In genomic region chr16:29868396-29868795, GRCh38 we compare ENCODE assay signal across 36 cellular contexts. TPM values are rescaled to one million over a fixed set of nuclear protein-coding genes. Genes with fewer than 3 reads are reported as not detected.
"Had no signal": no experiment of that assay in that cellular context is flagged by ENCODE, and none has a peak within 500 bp of the region (broad histone marks: within the 10 kb centered on the region; RNA-seq: fewer than 3 reads in every experiment).

No MANE protein-coding gene starts in this region.

- H3K27ac Mint-ChIP-seq: activated CD4-positive, alpha-beta memory T cell treated with anti-CD3 and anti-CD28 coated beads, Interleukin-2, amount 10 ng/mL, durations not matched to agents 7 days and 5 days; activated CD4-positive, alpha-beta T cell treated with anti-CD3 and anti-CD28 coated beads, Interleukin-2, amount 10 ng/mL, durations not matched to agents 24 days and 14 days; activated T-helper 17 cell treated with anti-CD3 and anti-CD28 coated beads, Interleukin-2, amount 50 U/mL, for 72 hours; immature natural killer cell; memory B cell; naive thymus-derived CD4-positive, alpha-beta T cell; stimulated activated memory B cell treated with anti-CD40 and anti-IgM and Interleukin-4, amounts not matched to agents 10 μg/mL and 1 μg/mL and 100 μg/mL, for 72 hours; stimulated activated naive CD8-positive, alpha-beta T cell treated with anti-CD3 and anti-CD28 coated beads, Interleukin-15, amount 100 ng/mL, for 72 hours had no signal

- H3K4me1 ChIP-seq: breast epithelium, foreskin keratinocyte, prostate gland, thyroid gland had no signal

- H3K27ac ChIP-seq: breast epithelium, esophagus muscularis mucosa, foreskin keratinocyte, heart left ventricle, pancreas, prostate gland, sigmoid colon, thyroid gland, upper lobe of left lung, vagina had no signal

- H3K4me3 Mint-ChIP-seq: activated CD4-positive, alpha-beta memory T cell treated with anti-CD3 and anti-CD28 coated beads, Interleukin-2, amount 10 ng/mL, durations not matched to agents 7 days and 5 days; activated CD4-positive, alpha-beta T cell treated with anti-CD3 and anti-CD28 coated beads, Interleukin-2, amount 10 ng/mL, durations not matched to agents 24 days and 14 days; activated T-cell treated with anti-CD3 and anti-CD28 coated beads, Interleukin-2, amount 50 U/mL, for 4 hours; activated T-helper 17 cell treated with anti-CD3 and anti-CD28 coated beads, Interleukin-2, amount 50 U/mL, for 72 hours; central memory CD8-positive, alpha-beta T cell; immature natural killer cell; memory B cell; naive thymus-derived CD4-positive, alpha-beta T cell; stimulated activated memory B cell treated with anti-CD40 and anti-IgM and Interleukin-4, amounts not matched to agents 10 μg/mL and 1 μg/mL and 100 μg/mL, for 72 hours; stimulated activated naive CD8-positive, alpha-beta T cell treated with anti-CD3 and anti-CD28 coated beads, Interleukin-15, amount 100 ng/mL, for 72 hours had no signal

- H3K27me3 Mint-ChIP-seq: activated T-helper 17 cell treated with anti-CD3 and anti-CD28 coated beads, Interleukin-2, amount 50 U/mL, for 72 hours; stimulated activated naive CD8-positive, alpha-beta T cell treated with anti-CD3 and anti-CD28 coated beads, Interleukin-15, amount 100 ng/mL, for 72 hours had no signal

- H3K9me3 ChIP-seq: breast epithelium, esophagus muscularis mucosa, heart left ventricle, pancreas, prostate gland, sigmoid colon, thyroid gland, upper lobe of left lung, vagina had no signal

- H3K4me3 ChIP-seq: breast epithelium, esophagus muscularis mucosa, heart left ventricle, pancreas, prostate gland, sigmoid colon, smooth muscle cell, thyroid gland, upper lobe of left lung, vagina had no signal

- H3K36me3 ChIP-seq: breast epithelium, esophagus muscularis mucosa, heart left ventricle, pancreas, prostate gland, sigmoid colon, thyroid gland, upper lobe of left lung, vagina had no signal

- H3K36me3 Mint-ChIP-seq: immature natural killer cell; memory B cell; naive thymus-derived CD4-positive, alpha-beta T cell; stimulated activated memory B cell treated with anti-CD40 and anti-IgM and Interleukin-4, amounts not matched to agents 10 μg/mL and 1 μg/mL and 100 μg/mL, for 72 hours had no signal

- H3K9me3 Mint-ChIP-seq: activated CD4-positive, alpha-beta memory T cell treated with anti-CD3 and anti-CD28 coated beads, Interleukin-2, amount 10 ng/mL, durations not matched to agents 7 days and 5 days; activated CD4-positive, alpha-beta T cell treated with anti-CD3 and anti-CD28 coated beads, Interleukin-2, amount 10 ng/mL, durations not matched to agents 24 days and 14 days; activated T-cell treated with anti-CD3 and anti-CD28 coated beads, Interleukin-2, amount 50 U/mL, for 4 hours; activated T-helper 17 cell treated with anti-CD3 and anti-CD28 coated beads, Interleukin-2, amount 50 U/mL, for 72 hours; central memory CD8-positive, alpha-beta T cell; immature natural killer cell; memory B cell; naive thymus-derived CD4-positive, alpha-beta T cell; stimulated activated memory B cell treated with anti-CD40 and anti-IgM and Interleukin-4, amounts not matched to agents 10 μg/mL and 1 μg/mL and 100 μg/mL, for 72 hours; stimulated activated naive CD8-positive, alpha-beta T cell treated with anti-CD3 and anti-CD28 coated beads, Interleukin-15, amount 100 ng/mL, for 72 hours had no signal

- H3K4me1 Mint-ChIP-seq: activated T-helper 17 cell treated with anti-CD3 and anti-CD28 coated beads, Interleukin-2, amount 50 U/mL, for 72 hours; memory B cell had no signal

- H3K27me3 ChIP-seq: breast epithelium, foreskin keratinocyte, heart left ventricle, pancreas, sigmoid colon, thyroid gland, upper lobe of left lung, vagina had no signal

- ATAC-seq: activated T-cell treated with anti-CD3 and anti-CD28 coated beads, Interleukin-2, amount 50 U/mL, for 4 hours; activated T-helper 17 cell treated with anti-CD3 and anti-CD28 coated beads, Interleukin-2, amount 50 U/mL, for 72 hours; foreskin keratinocyte; heart left ventricle; naive thymus-derived CD4-positive, alpha-beta T cell; pancreas; stimulated activated memory B cell treated with anti-CD40 and anti-IgM and Interleukin-4, amounts not matched to agents 10 μg/mL and 1 μg/mL and 100 μg/mL, for 72 hours; stimulated activated naive CD8-positive, alpha-beta T cell treated with anti-CD3 and anti-CD28 coated beads, Interleukin-15, amount 100 ng/mL, for 72 hours had no signal

- DNase-seq: activated CD4-positive, alpha-beta memory T cell treated with anti-CD3 and anti-CD28 coated beads, Interleukin-2, amount 10 ng/mL, durations not matched to agents 7 days and 5 days; activated CD4-positive, alpha-beta T cell treated with anti-CD3 and anti-CD28 coated beads, Interleukin-2, amount 10 ng/mL, durations not matched to agents 24 days and 14 days; activated CD4-positive, CD25-positive, alpha-beta regulatory T cell treated with anti-CD3 and anti-CD28 coated beads, Interleukin-2, amount 50 U/mL, for 72 hours; activated CD8-positive, alpha-beta memory T cell treated with anti-CD3 and anti-CD28 coated beads, Interleukin-2, amount 50 U/mL, for 48 hours; activated gamma-delta T cell treated with Interleukin-2 at 50 U/mL for 16 hours; activated naive CD4-positive, alpha-beta T cell treated with anti-CD3 and anti-CD28 coated beads, Interleukin-2, amount 50 U/mL, for 16 hours; activated T-cell treated with anti-CD3 and anti-CD28 coated beads, Interleukin-2, amount 50 U/mL, for 4 hours; amniotic stem cell; dermis blood vessel endothelial cell; effector CD4-positive, alpha-beta T cell; foreskin keratinocyte; heart left ventricle; hypothalamus; immature natural killer cell; kidney; midbrain; naive thymus-derived CD4-positive, alpha-beta T cell; pancreas; retina; sigmoid colon; stimulated activated CD4-positive, alpha-beta T cell treated with anti-CD3 and anti-CD28 coated beads, Interleukin-1b, Interleukin-23, amount 100 ng/mL, for 48 hours; stimulated activated CD4-positive, alpha-beta T cell treated with anti-CD3 and anti-CD28 coated beads, Interleukin-4, amount 100 ng/mL, for 4 hours; stimulated activated CD8-positive, alpha-beta memory T cell treated with anti-CD3 and anti-CD28 coated beads, Interleukin-4, amount 100 ng/mL, for 48 hours; stimulated activated naive CD8-positive, alpha-beta T cell treated with anti-CD3 and anti-CD28 coated beads, Interleukin-15, amount 100 ng/mL, for 72 hours; thyroid gland; upper lobe of left lung had no signal

RNA-seq across cellular contexts. Expression of gene SEZ6L2, which starts 31.0 kb away (rescaled TPM):
- polyA plus RNA-seq: immature natural killer cell; naive thymus-derived CD4-positive, alpha-beta T cell had no signal

RNA-seq across cellular contexts. Expression of gene ASPHD1, which starts 31.9 kb away (rescaled TPM):
- total RNA-seq: dermis blood vessel endothelial cell, lower leg skin, thyroid gland, vagina had no signal
- polyA plus RNA-seq: immature natural killer cell; naive thymus-derived CD4-positive, alpha-beta T cell had no signal
